In genomic region chr5:87119588-87119987, GRCh38 we compare ENCODE assay signal across 1 cellular context.
TF ChIP-seq lines count a peak whose summit lies in the region.

No MANE protein-coding gene starts in this region.

TF ChIP-seq in IMR-90, 13 proteins besides CTCF, POLR2A, EP300 and RAD21 (continued from another document):
- TF ChIP-seq, protein P1, sequence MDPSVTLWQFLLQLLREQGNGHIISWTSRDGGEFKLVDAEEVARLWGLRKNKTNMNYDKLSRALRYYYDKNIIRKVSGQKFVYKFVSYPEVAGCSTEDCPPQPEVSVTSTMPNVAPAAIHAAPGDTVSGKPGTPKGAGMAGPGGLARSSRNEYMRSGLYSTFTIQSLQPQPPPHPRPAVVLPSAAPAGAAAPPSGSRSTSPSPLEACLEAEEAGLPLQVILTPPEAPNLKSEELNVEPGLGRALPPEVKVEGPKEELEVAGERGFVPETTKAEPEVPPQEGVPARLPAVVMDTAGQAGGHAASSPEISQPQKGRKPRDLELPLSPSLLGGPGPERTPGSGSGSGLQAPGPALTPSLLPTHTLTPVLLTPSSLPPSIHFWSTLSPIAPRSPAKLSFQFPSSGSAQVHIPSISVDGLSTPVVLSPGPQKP (IDR thresholded peaks at IDR 0.05; ENCODE audit: borderline replicate concordance, low read depth, low read length) = no peak
- TF ChIP-seq USF2 (IDR thresholded peaks at IDR 0.05; ENCODE audit: low read depth, low read length) (no peak), NFE2L2 (IDR thresholded peaks at IDR 0.05; ENCODE audit: low read depth, low read length) (no peak)
